In genomic region chr4:73608677-73609594, GRCh38 we compare ENCODE assay signal across 12 cellular contexts. TPM values are rescaled to one million over a fixed set of nuclear protein-coding genes. Genes with fewer than 3 reads are reported as not detected.
A peak's percentile ranks its signal among the peaks of the same experiment; 100 is the strongest.
DNase-seq lines count a peak whose midpoint lies in the region; ATAC-seq and TF ChIP-seq lines count a peak whose summit lies in the region.
"Had no signal": no experiment of that assay in that cellular context is flagged by ENCODE, and none has a peak within 500 bp of the region (broad histone marks: within the 10 kb centered on the region; RNA-seq: fewer than 3 reads in every experiment).

No MANE protein-coding gene starts in this region.

- H3K36me3 ChIP-seq in aorta (ENCODE audit: control insufficient read depth in 1 of 2, insufficient read depth in 2 of 2, low read length in 1 of 2), result no peaks in the 10 kb centered on the region
- H3K36me3 ChIP-seq: thoracic aorta had no signal

- intact Hi-C loops in MCF 10A (cut with micrococcal nuclease), result no loop called here
- intact Hi-C loops in aorta (cut with DNase I), result no loop called here

- H3K9me3 Mint-ChIP-seq in MCF 10A (ENCODE audit: unreplicated experiment) (peaks cover 5% of the 10 kb centered on the region), nephron (no peaks in the 10 kb centered on the region)
- H3K9me3 Mint-ChIP-seq in activated CD8-positive, alpha-beta T cell treated with anti-CD3 and anti-CD28 coated beads, Interleukin-2, amount 10 ng/mL, durations not matched to agents 7 days and 5 days (ENCODE audit: insufficient read depth), result no peaks in the 10 kb centered on the region
- H3K9me3 Mint-ChIP-seq: GM23338 had no signal

- H3K4me3 Mint-ChIP-seq in MCF 10A (ENCODE audit: unreplicated experiment) (no peak overlapping the region), nephron (no peak overlapping the region)
- H3K4me3 Mint-ChIP-seq in activated CD8-positive, alpha-beta T cell treated with anti-CD3 and anti-CD28 coated beads, Interleukin-2, amount 10 ng/mL, durations not matched to agents 7 days and 5 days, result no peak overlapping the region
- H3K4me3 Mint-ChIP-seq: GM23338 had no signal

- peaks cover 1% of the 10 kb centered on the region for H3K9me3 ChIP-seq in aorta (ENCODE audit: control insufficient read depth, low read length)
- H3K9me3 ChIP-seq: thoracic aorta had no signal

- H3K27ac ChIP-seq in aorta (ENCODE audit: low read depth in 1 of 2, low read length in 2 of 2), result no peak overlapping the region
- H3K27ac ChIP-seq: KMS-11, thoracic aorta had no signal

- peaks cover 6% of the 10 kb centered on the region for H3K36me3 Mint-ChIP-seq in MCF 10A (ENCODE audit: insufficient read depth, unreplicated experiment)
- no peaks in the 10 kb centered on the region for H3K36me3 Mint-ChIP-seq in nephron (ENCODE audit: low read depth)
- no peaks in the 10 kb centered on the region for H3K36me3 Mint-ChIP-seq in activated CD8-positive, alpha-beta T cell treated with anti-CD3 and anti-CD28 coated beads, Interleukin-2, amount 10 ng/mL, durations not matched to agents 7 days and 5 days (ENCODE audit: low read depth)

- H3K4me3 ChIP-seq in aorta (ENCODE audit: low read length in 2 of 2), result no peak overlapping the region
- H3K4me3 ChIP-seq: GM23338, thoracic aorta had no signal

- peaks cover 50% of the 10 kb centered on the region for H3K4me1 Mint-ChIP-seq in MCF 10A (ENCODE audit: insufficient read depth, unreplicated experiment)
- H3K4me1 Mint-ChIP-seq in nephron, result peaks cover 15% of the 10 kb centered on the region
- peaks cover 10% of the 10 kb centered on the region for H3K4me1 Mint-ChIP-seq in activated CD8-positive, alpha-beta T cell treated with anti-CD3 and anti-CD28 coated beads, Interleukin-2, amount 10 ng/mL, durations not matched to agents 7 days and 5 days (ENCODE audit: low read depth)

- H3K27me3 ChIP-seq in aorta (ENCODE audit: control insufficient read depth in 1 of 2, insufficient read depth in 2 of 2, low read length in 1 of 2), result peaks cover 0 to 2% of the 10 kb centered on the region in 2 donors

- peak overlapping the region; percentile 6 for H3K27ac Mint-ChIP-seq in MCF 10A (ENCODE audit: low read depth, unreplicated experiment)
- H3K27ac Mint-ChIP-seq in nephron, result peak overlapping the region; percentile 72 to 82 (median 77)
- no peak overlapping the region for H3K27ac Mint-ChIP-seq in activated CD8-positive, alpha-beta T cell treated with anti-CD3 and anti-CD28 coated beads, Interleukin-2, amount 10 ng/mL, durations not matched to agents 7 days and 5 days
- H3K27ac Mint-ChIP-seq: GM23338 had no signal

- BruUV-seq in MCF 10A (replicated peaks; lab: Mats Ljungman, UMichigan), result no TSS peak

- no peaks in the 10 kb centered on the region for H3K27me3 Mint-ChIP-seq in MCF 10A (ENCODE audit: insufficient read depth, unreplicated experiment)
- no peaks in the 10 kb centered on the region for H3K27me3 Mint-ChIP-seq in nephron (ENCODE audit: low read depth)
- peaks cover 7% of the 10 kb centered on the region for H3K27me3 Mint-ChIP-seq in activated CD8-positive, alpha-beta T cell treated with anti-CD3 and anti-CD28 coated beads, Interleukin-2, amount 10 ng/mL, durations not matched to agents 7 days and 5 days (ENCODE audit: low read depth)

- WGBS in aorta, 2 donors, result 41 to 48% methylated on average over 3 of the region's 3 CpGs

- H3K4me1 ChIP-seq in aorta (ENCODE audit: control insufficient read depth in 1 of 2, insufficient read depth in 2 of 2, low read length in 2 of 2), result peaks cover 0 to 3% of the 10 kb centered on the region in 2 donors

- CTCF ChIA-PET in MCF 10A (lab: Yijun Ruan, JAX), result interaction anchor here (1.2 to 2.5 kb wide), 3 partner anchors 13 to 121 kb away, joined by 4 to 15 read pairs (median 4); no protein-coding TSS in a partner anchor
- CTCF ChIA-PET in activated CD8-positive, alpha-beta T cell treated with anti-CD3 and anti-CD28 coated beads, Interleukin-2, amount 10 ng/mL, durations not matched to agents 7 days and 5 days (lab: Charles Lee), result no interaction called here

- peak; percentile 26 for ATAC-seq in GM18517 (IDR thresholded peaks at IDR 0.05; ENCODE audit: unreplicated experiment)
- ATAC-seq in activated CD8-positive, alpha-beta T cell treated with anti-CD3 and anti-CD28 coated beads, Interleukin-2, amount 10 ng/mL, durations not matched to agents 7 days and 5 days, result no peak
- ATAC-seq in aorta (ENCODE audit: low FRiP score), result no peak
- ATAC-seq in HG03159 (IDR thresholded peaks at IDR 0.05; ENCODE audit: unreplicated experiment), result no peak
- ATAC-seq: GM23338, sciatic nerve had no signal

- POLR2A ChIA-PET in MCF 10A (lab: Yijun Ruan, JAX), result interaction anchor here (0.5 to 3.1 kb wide), 15 partner anchors 9 to 987 kb away, joined by 3 to 47 read pairs (median 4); partner anchors contain the start of gene RASSF6
- POLR2A ChIA-PET in activated CD8-positive, alpha-beta T cell treated with anti-CD3 and anti-CD28 coated beads, Interleukin-2, amount 10 ng/mL, durations not matched to agents 7 days and 5 days (lab: Charles Lee), result no interaction called here

- DNase-seq in NAMALWA (ENCODE audit: low spot score), result peak; percentile 26
- DNase-seq in MCF 10A (ENCODE audit: unreplicated experiment), result peak; percentile 71
- no peak for DNase-seq in GM03348 (ENCODE audit: low spot score)
- DNase-seq in activated CD8-positive, alpha-beta T cell treated with anti-CD3 and anti-CD28 coated beads, Interleukin-2, amount 10 ng/mL, durations not matched to agents 7 days and 5 days, result no peak
- no peak for DNase-seq in aorta

- TF ChIP-seq CTCF in MCF 10A (IDR thresholded peaks at IDR 0.05; ENCODE audit: unreplicated experiment), result no peak
- no peak for TF ChIP-seq CTCF in nephron (IDR thresholded peaks at IDR 0.05; ENCODE audit: unreplicated experiment in 3 of 3)

RNA-seq across cellular contexts. Expression of gene RASSF6, which starts 11.3 kb away (rescaled TPM):
- total RNA-seq in MCF 10A (2022) (1.6 and 2.4 TPM in 2 replicates), aorta (not detected)
- total RNA-seq in activated CD8-positive, alpha-beta T cell treated with anti-CD3 and anti-CD28 coated beads, Interleukin-2, amount 10 ng/mL, durations not matched to agents 7 days and 5 days, result not detected
- 1 to 10 TPM in 1 of 2 donors, not detected in 1; 3.0 TPM for polyA plus RNA-seq in aorta
- total RNA-seq: sciatic nerve had no signal

Comparison
In these comparisons a context has a peak if more than half of its experiments do, and no peak if none do; other contexts are left out.
1. DNase-seq: peak in NAMALWA (single experiment) and MCF 10A (single experiment); none in GM03348 (single experiment), activated CD8-positive, alpha-beta T cell treated with anti-CD3 and anti-CD28 coated beads, Interleukin-2, amount 10 ng/mL, durations not matched to agents 7 days and 5 days (single experiment) and aorta (0 of 2).